23 cellular contexts compared by ENCODE assay signal in the genomic region with DNA sequence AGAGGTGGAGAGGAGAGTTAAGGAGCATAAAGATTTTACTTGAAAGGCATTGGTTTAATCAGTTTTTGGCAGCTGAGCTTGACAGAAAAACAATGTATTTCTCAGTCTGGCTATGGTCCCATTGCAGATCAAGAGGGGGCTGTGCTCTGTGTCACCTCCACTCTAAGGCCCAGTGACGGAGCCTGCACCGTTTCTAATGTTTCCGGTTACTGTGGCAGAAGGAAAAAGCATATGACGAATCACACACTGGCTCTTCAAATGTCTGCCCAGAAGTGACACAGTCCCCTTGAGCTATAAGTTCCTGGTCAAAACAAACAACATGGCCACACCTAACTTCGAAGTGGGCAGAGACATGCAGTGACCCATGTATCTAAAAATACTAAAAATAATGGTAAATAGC.
"Had no signal": no experiment of that assay in that cellular context is flagged by ENCODE, and none has a peak within 500 bp of the region (broad histone marks: within the 10 kb centered on the region; RNA-seq: fewer than 3 reads in every experiment).

No MANE protein-coding gene starts in this region.

- H3K9me3 ChIP-seq: esophagus muscularis mucosa, gastroesophageal sphincter, heart left ventricle, left lung, lower lobe of right lung, mucosa of descending colon had no signal

- FAIRE-seq: colon, endometrium, frontal cortex, kidney had no signal

- ATAC-seq: effector memory CD8-positive, alpha-beta T cell; foreskin keratinocyte; gastroesophageal sphincter; left lung; left ventricle myocardium superior; lower lobe of right lung; mucosa of descending colon had no signal

- H3K27ac ChIP-seq: coronary artery, esophagus muscularis mucosa, foreskin keratinocyte, gastroesophageal sphincter, heart left ventricle, hepatocyte, left lung, lower lobe of right lung had no signal

- H3K79me2 ChIP-seq: hepatocyte had no signal

- H2AFZ ChIP-seq: hepatocyte had no signal

- H3K27me3 ChIP-seq: esophagus muscularis mucosa, foreskin keratinocyte, gastroesophageal sphincter, heart left ventricle, hepatocyte, left lung had no signal

- DNase-seq: effector CD8-positive, alpha-beta T cell; effector memory CD8-positive, alpha-beta T cell; endodermal cell; foreskin keratinocyte; heart left ventricle; hypothalamus; immature natural killer cell; islet precursor cell; kidney; kidney glomerular epithelial cell; left lung; left ventricle myocardium superior; lower lobe of right lung; mesenchymal stem cell; mucosa of descending colon; naive B cell had no signal

- H3K4me1 ChIP-seq: foreskin keratinocyte, gastroesophageal sphincter, left lung, lower lobe of right lung had no signal

- H3K4me2 ChIP-seq: hepatocyte had no signal

- H3K36me3 ChIP-seq: esophagus muscularis mucosa, gastroesophageal sphincter, heart left ventricle, left lung, lower lobe of right lung had no signal

- H3K4me3 ChIP-seq: coronary artery, esophagus muscularis mucosa, gastroesophageal sphincter, heart left ventricle, hepatocyte, left lung, lower lobe of right lung, mucosa of descending colon had no signal
